17 cellular contexts compared by ENCODE assay signal in genomic region chr10:133235891-133236321, GRCh38. TPM values are rescaled to one million over a fixed set of nuclear protein-coding genes. Genes with fewer than 3 reads are reported as not detected.
DNase-seq lines count a peak whose midpoint lies in the region; ATAC-seq, FAIRE-seq and TF ChIP-seq lines count a peak whose summit lies in the region.
"Had no signal": no experiment of that assay in that cellular context is flagged by ENCODE, and none has a peak within 500 bp of the region (broad histone marks: within the 10 kb centered on the region; RNA-seq: fewer than 3 reads in every experiment).

No MANE protein-coding gene starts in this region.

- peak overlapping the region; percentile 65 for H3K4me3 Mint-ChIP-seq in memory B cell
- H3K4me3 Mint-ChIP-seq in type B pancreatic cell = peak overlapping the region; percentile 45

- H3K27ac Mint-ChIP-seq in memory B cell (no peak overlapping the region), type B pancreatic cell (no peak overlapping the region)

- H3K4me2 ChIP-seq in K562 (ENCODE audit: insufficient read depth, low read length) = no peak overlapping the region; the same call in 1 of the 2 replicates

- no TSS peak for BruUV-seq in K562 (replicated peaks; lab: Mats Ljungman, UMichigan)

- H3K9me3 ChIP-seq in right atrium auricular region (no peaks in the 10 kb centered on the region), K562 (replicated peaks; ENCODE audit: control insufficient read depth, insufficient read depth, low read depth, low read length) (no peaks in the 10 kb centered on the region)
- H3K9me3 ChIP-seq: ovary had no signal

- no peak for TF ChIP-seq POLR2A in K562 (conservative IDR thresholded peaks at IDR 0.05)

- no peak for TF ChIP-seq RAD21 in K562 (CRISPR knock-in tag; conservative IDR thresholded peaks at IDR 0.05 in 1 of 2, IDR thresholded peaks at IDR 0.05 in 1 of 2)

- H3K27ac ChIP-seq in right atrium auricular region (no peak overlapping the region), K562 (ENCODE audit: extremely low read depth, low read depth, low read length) (0 out of 3 replicates have a peak overlapping the region, but pooled peaks have one; percentile 36)
- H3K27ac ChIP-seq: ovary had no signal

- CTCF ChIA-PET in K562 (lab: Yijun Ruan, JAX; ENCODE audit: low intra/inter-chr PET ratio) = no interaction called here

- H3K27me3 ChIP-seq in right atrium auricular region (peaks cover 6 to 31% of the 10 kb centered on the region in 2 donors), K562 (ENCODE audit: control insufficient read depth in 2 of 2, insufficient read depth in 2 of 2, low read length in 2 of 2) (no peaks in the 10 kb centered on the region)

- POLR2A ChIA-PET in K562 (lab: Yijun Ruan, JAX) = no interaction called here

- intact Hi-C loops in Right ventricle myocardium inferior (cut with DNase I) = no loop called here
- intact Hi-C loops in K562 (cut with micrococcal nuclease) = no loop called here

- no peaks in the 10 kb centered on the region for H3K79me2 ChIP-seq in K562 (ENCODE audit: control insufficient read depth, insufficient read depth, low read length)

- 67% methylated on average over 9 of the region's 19 CpGs for WGBS in K562 (ENCODE audit: insufficient coverage, low coverage, missing lambda C conversion rate)

- H3K4me3 ChIP-seq in right atrium auricular region (peak overlapping the region in 1 of 2 donors; percentile 42), K562 (no peak overlapping the region)
- H3K4me3 ChIP-seq: ovary had no signal

- no peak for TF ChIP-seq EP300 in K562 (IDR thresholded peaks at IDR 0.05; ENCODE audit: low read length)

- no peak for DNase-seq in Right ventricle myocardium inferior (ENCODE audit: missing footprints)
- no peak for DNase-seq in right atrium auricular region (ENCODE audit: low spot score)
- DNase-seq in K562 (ENCODE audit: extremely low read depth in 1 of 4, low spot score in 3 of 4) = no peak
- no peak for DNase-seq in memory B cell (ENCODE audit: low spot score in 2 of 2)
- no peak for DNase-seq in type B pancreatic cell (ENCODE audit: extremely low spot score, unreplicated experiment)
- no peak for DNase-seq in NCI-H2196 treated with DMSO at 0.1 percent for 48 hours (lab: John Stamatoyannopoulos, UW; ENCODE audit: unreplicated experiment)
- DNase-seq in 8988T = no peak
- DNase-seq in NCI-H2196 (lab: John Stamatoyannopoulos, UW; ENCODE audit: unreplicated experiment) = no peak
- DNase-seq: activated CD8-positive, alpha-beta memory T cell treated with anti-CD3 and anti-CD28 coated beads, Interleukin-2, amount 50 U/mL, for 4 hours; islet precursor cell; NCI-H187; ovary; stimulated activated CD4-positive, alpha-beta T cell treated with anti-CD3 and anti-CD28 coated beads, Interleukin-4, amount 100 ng/mL, for 24 hours had no signal

- H3K9ac ChIP-seq in K562 (ENCODE audit: insufficient read depth in 1 of 2, low read depth in 2 of 2, low read length in 2 of 2) = peak overlapping the region in 1 of 2 experiments; percentile 35; a peak in 1 of 4 replicates

- in situ Hi-C loops in K562 (cut with MboI) = no loop called here

- H3K9me3 Mint-ChIP-seq in memory B cell (no peaks in the 10 kb centered on the region), type B pancreatic cell (no peaks in the 10 kb centered on the region)

- H3K9me1 ChIP-seq in K562 (ENCODE audit: control insufficient read depth, insufficient read depth, low read length) = no peaks in the 10 kb centered on the region

- H2AFZ ChIP-seq in K562 (ENCODE audit: low read depth, low read length) = no peak overlapping the region

- no peaks in the 10 kb centered on the region for H4K20me1 ChIP-seq in K562 (replicated peaks; ENCODE audit: control insufficient read depth, insufficient read depth, low read length)

- H3K36me3 Mint-ChIP-seq in memory B cell (no peaks in the 10 kb centered on the region), type B pancreatic cell (no peaks in the 10 kb centered on the region)

- no peaks in the 10 kb centered on the region for H3K36me3 ChIP-seq in right atrium auricular region
- H3K36me3 ChIP-seq in K562 (ENCODE audit: control insufficient read depth, insufficient read depth, low read length) = no peaks in the 10 kb centered on the region
- H3K36me3 ChIP-seq: ovary had no signal

- FAIRE-seq in K562 (lab: Jason Lieb, UNC) = no peak
- FAIRE-seq: G401.6, HTR-8/SVneo, TTC549 had no signal

- peak; percentile 44 for ATAC-seq in Right ventricle myocardium inferior
- no peak for ATAC-seq in K562
- peak; percentile 22 for ATAC-seq in memory B cell (ENCODE audit: low read depth)

- TF ChIP-seq CTCF in right atrium auricular region (IDR thresholded peaks at IDR 0.05) (no peak), K562 (IDR thresholded peaks at IDR 0.05 in 2 of 3, conservative IDR thresholded peaks at IDR 0.05 in 1 of 3; ENCODE audit: insufficient read depth in 2 of 3, low read depth in 1 of 3, low read length in 3 of 3) (no peak), type B pancreatic cell (conservative IDR thresholded peaks at IDR 0.05) (no peak)

- H3K4me1 ChIP-seq in right atrium auricular region (peaks cover 0 to 33% of the 10 kb centered on the region in 2 donors), K562 (replicated peaks in 1 of 2; ENCODE audit: control insufficient read depth in 2 of 2, insufficient read depth in 2 of 2, low read length in 2 of 2) (peaks cover 0 to 41% of the 10 kb centered on the region in 2 experiments; a peak in 2 of 5 replicates)

- peaks cover 11% of the 10 kb centered on the region for H3K27me3 Mint-ChIP-seq in memory B cell
- H3K27me3 Mint-ChIP-seq in type B pancreatic cell = peaks cover 70% of the 10 kb centered on the region

- H3K4me1 Mint-ChIP-seq in memory B cell = peaks cover 14% of the 10 kb centered on the region
- H3K4me1 Mint-ChIP-seq in type B pancreatic cell (ENCODE audit: unreplicated experiment) = no peaks in the 10 kb centered on the region

RNA-seq across cellular contexts. Expression of gene VENTX, which starts 1.7 kb away (rescaled TPM):
- total RNA-seq in Right ventricle myocardium inferior (0.54 TPM), right atrium auricular region (under 1 TPM; 0.44 to 0.63 TPM), K562 (2014; rRNA removed) (0.45 and 0.49 TPM in 2 replicates), K562 (2014; rRNA removed; fragmentation: Illumina TruSeq; extraction: Trizol) (0.16 and 0.18 TPM in 2 replicates), K562 (2015; rRNA removed; fragmentation: Illumina TruSeq; extraction: Trizol) (0.07 and 0.23 TPM in 2 replicates), K562 (2021) (0.55 and 0.69 TPM in 2 replicates), type B pancreatic cell (ENCODE audit: low replicate concordance) (not detected in 2 replicates)
- total RNA-seq in K562 (2011; cell fraction: chromatin; rRNA removed; ENCODE audit: low replicate concordance) = 1.8 and 3.5 TPM in 2 replicates
- 2.1 and 2.7 TPM in 2 replicates for total RNA-seq in K562 (2011; cell fraction: nucleolus; rRNA removed)
- 1.6 and 1.7 TPM in 2 replicates for total RNA-seq in K562 (2011; cell fraction: nucleoplasm; rRNA removed)
- polyA plus RNA-seq in K562 (2011; rRNA removed) (0.03 and 0.21 TPM in 2 replicates), K562 (2014; fragmentation: Illumina TruSeq; extraction: Trizol) (0.19 and 0.29 TPM in 2 replicates), K562 (2014; fragmentation: Nextera tagmentation; extraction: Ambion mirVana) (under 1 TPM in 1 of 2 experiments, not detected in 1; 0.07 TPM), K562 (2014; rRNA removed) (0.36 and 0.70 TPM in 2 replicates)
- polyA plus RNA-seq in K562 (2011; cell fraction: cytosol; rRNA removed) = 0.07 and 0.60 TPM in 2 replicates
- 0.17 and 2.0 TPM in 2 replicates for polyA plus RNA-seq in K562 (2011; cell fraction: nucleus; rRNA removed)
- 0.48 and 1.4 TPM in 2 replicates for polyA plus RNA-seq in K562 (2012)
- polyA minus RNA-seq in K562 (2011; rRNA and poly(A)+ RNA removed) = not detected in 2 replicates
- polyA minus RNA-seq in K562 (2011; cell fraction: cytosol; rRNA and poly(A)+ RNA removed) = not detected in 2 replicates
- polyA minus RNA-seq in K562 (2011; cell fraction: nucleus; rRNA and poly(A)+ RNA removed) = 0.11 and 0.27 TPM in 2 replicates

RNA-seq across cellular contexts. Expression of gene UTF1, which starts 5.9 kb away (rescaled TPM):
- total RNA-seq in Right ventricle myocardium inferior (not detected), right atrium auricular region (not detected), K562 (2014; rRNA removed) (not detected in 2 replicates), K562 (2014; rRNA removed; fragmentation: Illumina TruSeq; extraction: Trizol) (not detected in 2 replicates), K562 (2015; rRNA removed; fragmentation: Illumina TruSeq; extraction: Trizol) (not detected in 2 replicates), K562 (2021) (0.16 and 0.35 TPM in 2 replicates), type B pancreatic cell (ENCODE audit: low replicate concordance) (not detected in 2 replicates)
- total RNA-seq in K562 (2011; cell fraction: chromatin; rRNA removed; ENCODE audit: low replicate concordance) = not detected in 2 replicates
- total RNA-seq in K562 (2011; cell fraction: nucleolus; rRNA removed) = not detected in 2 replicates
- not detected in 2 replicates for total RNA-seq in K562 (2011; cell fraction: nucleoplasm; rRNA removed)
- polyA plus RNA-seq in K562 (2011; rRNA removed) (not detected in 2 replicates), K562 (2014; fragmentation: Illumina TruSeq; extraction: Trizol) (not detected in 2 replicates), K562 (2014; fragmentation: Nextera tagmentation; extraction: Ambion mirVana) (not detected), K562 (2014; rRNA removed) (0.46 TPM in 1 of 2 replicates, not detected in the other)
- polyA plus RNA-seq in K562 (2011; cell fraction: cytosol; rRNA removed) = 0.12 TPM in 1 of 2 replicates, not detected in the other
- polyA plus RNA-seq in K562 (2011; cell fraction: nucleus; rRNA removed) = 0.14 TPM in 1 of 2 replicates, not detected in the other
- 0.09 and 0.28 TPM in 2 replicates for polyA plus RNA-seq in K562 (2012)
- polyA minus RNA-seq in K562 (2011; rRNA and poly(A)+ RNA removed) = not detected in 2 replicates
- polyA minus RNA-seq in K562 (2011; cell fraction: cytosol; rRNA and poly(A)+ RNA removed) = not detected in 2 replicates
- not detected in 2 replicates for polyA minus RNA-seq in K562 (2011; cell fraction: nucleus; rRNA and poly(A)+ RNA removed)
- polyA plus RNA-seq: esophagus had no signal

RNA-seq across cellular contexts. Expression of gene ADAM8, which starts 40.8 kb away (rescaled TPM):
- total RNA-seq in Right ventricle myocardium inferior = 2.0 TPM
- 1 to 10 TPM in 1 of 2 donors, under 1 TPM in 1; 0.82 to 1.5 TPM for total RNA-seq in right atrium auricular region
- 8.0 and 37.9 TPM in 2 replicates for total RNA-seq in K562 (2011; cell fraction: chromatin; rRNA removed; ENCODE audit: low replicate concordance)
- total RNA-seq in K562 (2011; cell fraction: nucleolus; rRNA removed) = 34.7 and 35.9 TPM in 2 replicates
- 11.8 and 15.8 TPM in 2 replicates for total RNA-seq in K562 (2011; cell fraction: nucleoplasm; rRNA removed)
- 2.9 and 3.3 TPM in 2 replicates for total RNA-seq in K562 (2014; rRNA removed)
- 0.19 and 0.25 TPM in 2 replicates for total RNA-seq in K562 (2014; rRNA removed; fragmentation: Illumina TruSeq; extraction: Trizol)
- 1.0 TPM in 2 replicates for total RNA-seq in K562 (2015; rRNA removed; fragmentation: Illumina TruSeq; extraction: Trizol)
- 6.1 and 7.0 TPM in 2 replicates for total RNA-seq in K562 (2021)
- polyA plus RNA-seq in K562 (2011; rRNA removed) = 1.5 and 5.8 TPM in 2 replicates
- polyA plus RNA-seq in K562 (2011; cell fraction: cytosol; rRNA removed) = 5.3 and 5.8 TPM in 2 replicates
- 42.9 and 49.0 TPM in 2 replicates for polyA plus RNA-seq in K562 (2011; cell fraction: nucleus; rRNA removed)
- polyA plus RNA-seq in K562 (2012) = 4.0 and 16.8 TPM in 2 replicates
- 1.1 and 3.4 TPM in 2 replicates for polyA plus RNA-seq in K562 (2014; fragmentation: Illumina TruSeq; extraction: Trizol)
- under 1 TPM; 0.07 to 0.14 TPM for polyA plus RNA-seq in K562 (2014; fragmentation: Nextera tagmentation; extraction: Ambion mirVana)
- polyA plus RNA-seq in K562 (2014; rRNA removed) = 5.0 and 7.2 TPM in 2 replicates
- polyA minus RNA-seq in K562 (2011; rRNA and poly(A)+ RNA removed) = 1.0 and 1.6 TPM in 2 replicates
- polyA minus RNA-seq in K562 (2011; cell fraction: cytosol; rRNA and poly(A)+ RNA removed) = 3.1 and 5.6 TPM in 2 replicates
- 14.7 and 18.5 TPM in 2 replicates for polyA minus RNA-seq in K562 (2011; cell fraction: nucleus; rRNA and poly(A)+ RNA removed)
- total RNA-seq in type B pancreatic cell (ENCODE audit: low replicate concordance) = 6.2 and 7.1 TPM in 2 replicates
